2 cellular contexts compared by ENCODE assay signal in the genomic region with DNA sequence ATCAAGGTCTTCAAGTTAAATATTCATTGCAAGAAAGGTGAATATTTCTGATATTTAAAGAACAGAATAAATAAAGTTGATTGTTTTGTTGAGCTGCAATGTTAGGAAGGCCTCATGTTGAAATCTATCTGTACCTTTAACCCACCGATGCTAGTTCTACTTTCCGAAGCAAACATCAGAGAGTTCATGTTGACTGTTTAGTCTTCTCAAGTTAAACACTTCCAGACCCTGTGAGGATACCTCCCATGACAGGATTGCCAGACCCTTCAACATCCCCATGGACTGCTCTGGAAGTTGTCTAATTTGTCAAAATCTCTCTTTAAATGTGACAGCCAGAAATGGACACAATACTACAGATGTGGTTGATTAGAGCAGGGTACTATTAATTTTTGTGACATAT.
TF ChIP-seq lines count a peak whose summit lies in the region.

No MANE protein-coding gene starts in this region.

TF ChIP-seq in WTC11, 78 proteins besides CTCF, POLR2A, EP300 and RAD21:
- TF ChIP-seq FOXP4 (CRISPR knock-in tag; IDR thresholded peaks at IDR 0.05) (no peak), ZNF219 (CRISPR knock-in tag; IDR thresholded peaks at IDR 0.05; ENCODE audit: borderline replicate concordance) (no peak), CREB1 (CRISPR knock-in tag; IDR thresholded peaks at IDR 0.05) (no peak), E2F5 (CRISPR knock-in tag; IDR thresholded peaks at IDR 0.05) (no peak), NFE2L1 (CRISPR knock-in tag; IDR thresholded peaks at IDR 0.05) (no peak), ATF3 (CRISPR knock-in tag; conservative IDR thresholded peaks at IDR 0.05) (no peak), ZNF317 (CRISPR knock-in tag; IDR thresholded peaks at IDR 0.05; ENCODE audit: borderline replicate concordance, low read depth) (no peak), RORB (CRISPR knock-in tag; IDR thresholded peaks at IDR 0.05) (no peak), ZNF671 (CRISPR knock-in tag; IDR thresholded peaks at IDR 0.05) (no peak), ESRRA (CRISPR knock-in tag; IDR thresholded peaks at IDR 0.05; ENCODE audit: borderline replicate concordance) (no peak), HMGA2 (CRISPR knock-in tag; IDR thresholded peaks at IDR 0.05) (no peak), IRF2 (CRISPR knock-in tag; IDR thresholded peaks at IDR 0.05; ENCODE audit: borderline replicate concordance, low read depth) (no peak), ELF4 (CRISPR knock-in tag; IDR thresholded peaks at IDR 0.05; ENCODE audit: low read depth) (no peak), FOXP1 (CRISPR knock-in tag; IDR thresholded peaks at IDR 0.05; ENCODE audit: borderline replicate concordance) (no peak)
- TF ChIP-seq, protein P1, sequence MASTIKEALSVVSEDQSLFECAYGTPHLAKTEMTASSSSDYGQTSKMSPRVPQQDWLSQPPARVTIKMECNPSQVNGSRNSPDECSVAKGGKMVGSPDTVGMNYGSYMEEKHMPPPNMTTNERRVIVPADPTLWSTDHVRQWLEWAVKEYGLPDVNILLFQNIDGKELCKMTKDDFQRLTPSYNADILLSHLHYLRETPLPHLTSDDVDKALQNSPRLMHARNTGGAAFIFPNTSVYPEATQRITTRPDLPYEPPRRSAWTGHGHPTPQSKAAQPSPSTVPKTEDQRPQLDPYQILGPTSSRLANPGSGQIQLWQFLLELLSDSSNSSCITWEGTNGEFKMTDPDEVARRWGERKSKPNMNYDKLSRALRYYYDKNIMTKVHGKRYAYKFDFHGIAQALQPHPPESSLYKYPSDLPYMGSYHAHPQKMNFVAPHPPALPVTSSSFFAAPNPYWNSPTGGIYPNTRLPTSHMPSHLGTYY (CRISPR knock-in tag; IDR thresholded peaks at IDR 0.05), result no peak
- TF ChIP-seq, protein P2, sequence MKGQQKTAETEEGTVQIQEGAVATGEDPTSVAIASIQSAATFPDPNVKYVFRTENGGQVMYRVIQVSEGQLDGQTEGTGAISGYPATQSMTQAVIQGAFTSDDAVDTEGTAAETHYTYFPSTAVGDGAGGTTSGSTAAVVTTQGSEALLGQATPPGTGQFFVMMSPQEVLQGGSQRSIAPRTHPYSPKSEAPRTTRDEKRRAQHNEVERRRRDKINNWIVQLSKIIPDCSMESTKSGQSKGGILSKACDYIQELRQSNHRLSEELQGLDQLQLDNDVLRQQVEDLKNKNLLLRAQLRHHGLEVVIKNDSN (CRISPR knock-in tag; IDR thresholded peaks at IDR 0.05), result no peak

TF ChIP-seq in HepG2, 621 proteins besides CTCF, POLR2A, EP300 and RAD21 (continues in another document):
- TF ChIP-seq ZNF740 (CRISPR knock-in tag; IDR thresholded peaks at IDR 0.05), result no peak
- no peak for TF ChIP-seq NFKB2 (CRISPR knock-in tag; IDR thresholded peaks at IDR 0.05; ENCODE audit: borderline replicate concordance)
- TF ChIP-seq JARID2 (CRISPR knock-in tag; IDR thresholded peaks at IDR 0.05; ENCODE audit: insufficient replicate concordance), result no peak
- no peak for TF ChIP-seq IRX3 (CRISPR knock-in tag; IDR thresholded peaks at IDR 0.05; ENCODE audit: borderline replicate concordance, low read depth)
- peak; percentile 59; the same call in 1 of the 2 replicates for TF ChIP-seq TBX2 (CRISPR knock-in tag; IDR thresholded peaks at IDR 0.05; ENCODE audit: borderline replicate concordance)
- no peak for TF ChIP-seq PAWR (CRISPR knock-in tag; IDR thresholded peaks at IDR 0.05; ENCODE audit: borderline replicate concordance)
- TF ChIP-seq ZMYM3 (CRISPR knock-in tag; IDR thresholded peaks at IDR 0.05), result no peak
- peak; percentile 69 for TF ChIP-seq SAP130 (CRISPR knock-in tag; IDR thresholded peaks at IDR 0.05; ENCODE audit: low read depth)
- no peak for TF ChIP-seq GABPB1 (CRISPR knock-in tag; IDR thresholded peaks at IDR 0.05)
- TF ChIP-seq ZNF451 (CRISPR knock-in tag; IDR thresholded peaks at IDR 0.05), result no peak
- no peak for TF ChIP-seq RNF2 (conservative IDR thresholded peaks at IDR 0.05; ENCODE audit: low read depth)
- TF ChIP-seq DMAP1 (CRISPR knock-in tag; IDR thresholded peaks at IDR 0.05), result peak; percentile 10; the same call in 1 of the 2 replicates
- peak; percentile 46; the same call in 1 of the 2 replicates for TF ChIP-seq ZMYM4 (CRISPR knock-in tag; IDR thresholded peaks at IDR 0.05)
- peak in 1 of 2 experiments; percentile 33; a peak in 1 of 4 replicates for TF ChIP-seq REST (IDR thresholded peaks at IDR 0.05; ENCODE audit: borderline replicate concordance in 1 of 2, low read depth in 1 of 2, low read length in 2 of 2)
- peak; percentile 87 for TF ChIP-seq NCOA2 (CRISPR knock-in tag; IDR thresholded peaks at IDR 0.05)
- no peak for TF ChIP-seq ZNF136 (CRISPR knock-in tag; IDR thresholded peaks at IDR 0.05; ENCODE audit: low read depth)
- no peak for TF ChIP-seq ZBTB25 (CRISPR knock-in tag; IDR thresholded peaks at IDR 0.05)
- TF ChIP-seq ZNF432 (CRISPR knock-in tag; IDR thresholded peaks at IDR 0.05; ENCODE audit: borderline replicate concordance), result no peak
- no peak for TF ChIP-seq BORCS8-MEF2B (CRISPR knock-in tag; IDR thresholded peaks at IDR 0.05)
- peak; percentile 66 for TF ChIP-seq HDAC2 (CRISPR knock-in tag; IDR thresholded peaks at IDR 0.05)
- TF ChIP-seq PITX1 (CRISPR knock-in tag; IDR thresholded peaks at IDR 0.05), result 0 out of 2 replicates have a peak, but pooled peaks have one; percentile 35
- TF ChIP-seq, protein P3, sequence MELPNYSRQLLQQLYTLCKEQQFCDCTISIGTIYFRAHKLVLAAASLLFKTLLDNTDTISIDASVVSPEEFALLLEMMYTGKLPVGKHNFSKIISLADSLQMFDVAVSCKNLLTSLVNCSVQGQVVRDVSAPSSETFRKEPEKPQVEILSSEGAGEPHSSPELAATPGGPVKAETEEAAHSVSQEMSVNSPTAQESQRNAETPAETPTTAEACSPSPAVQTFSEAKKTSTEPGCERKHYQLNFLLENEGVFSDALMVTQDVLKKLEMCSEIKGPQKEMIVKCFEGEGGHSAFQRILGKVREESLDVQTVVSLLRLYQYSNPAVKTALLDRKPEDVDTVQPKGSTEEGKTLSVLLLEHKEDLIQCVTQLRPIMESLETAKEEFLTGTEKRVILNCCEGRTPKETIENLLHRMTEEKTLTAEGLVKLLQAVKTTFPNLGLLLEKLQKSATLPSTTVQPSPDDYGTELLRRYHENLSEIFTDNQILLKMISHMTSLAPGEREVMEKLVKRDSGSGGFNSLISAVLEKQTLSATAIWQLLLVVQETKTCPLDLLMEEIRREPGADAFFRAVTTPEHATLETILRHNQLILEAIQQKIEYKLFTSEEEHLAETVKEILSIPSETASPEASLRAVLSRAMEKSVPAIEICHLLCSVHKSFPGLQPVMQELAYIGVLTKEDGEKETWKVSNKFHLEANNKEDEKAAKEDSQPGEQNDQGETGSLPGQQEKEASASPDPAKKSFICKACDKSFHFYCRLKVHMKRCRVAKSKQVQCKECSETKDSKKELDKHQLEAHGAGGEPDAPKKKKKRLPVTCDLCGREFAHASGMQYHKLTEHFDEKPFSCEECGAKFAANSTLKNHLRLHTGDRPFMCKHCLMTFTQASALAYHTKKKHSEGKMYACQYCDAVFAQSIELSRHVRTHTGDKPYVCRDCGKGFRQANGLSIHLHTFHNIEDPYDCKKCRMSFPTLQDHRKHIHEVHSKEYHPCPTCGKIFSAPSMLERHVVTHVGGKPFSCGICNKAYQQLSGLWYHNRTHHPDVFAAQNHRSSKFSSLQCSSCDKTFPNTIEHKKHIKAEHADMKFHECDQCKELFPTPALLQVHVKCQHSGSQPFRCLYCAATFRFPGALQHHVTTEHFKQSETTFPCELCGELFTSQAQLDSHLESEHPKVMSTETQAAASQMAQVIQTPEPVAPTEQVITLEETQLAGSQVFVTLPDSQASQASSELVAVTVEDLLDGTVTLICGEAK (IDR thresholded peaks at IDR 0.05), result no peak
- TF ChIP-seq, protein P3 (CRISPR knock-in tag; IDR thresholded peaks at IDR 0.05), result no peak; the same call in 1 of the 2 replicates
- TF ChIP-seq, protein P4, sequence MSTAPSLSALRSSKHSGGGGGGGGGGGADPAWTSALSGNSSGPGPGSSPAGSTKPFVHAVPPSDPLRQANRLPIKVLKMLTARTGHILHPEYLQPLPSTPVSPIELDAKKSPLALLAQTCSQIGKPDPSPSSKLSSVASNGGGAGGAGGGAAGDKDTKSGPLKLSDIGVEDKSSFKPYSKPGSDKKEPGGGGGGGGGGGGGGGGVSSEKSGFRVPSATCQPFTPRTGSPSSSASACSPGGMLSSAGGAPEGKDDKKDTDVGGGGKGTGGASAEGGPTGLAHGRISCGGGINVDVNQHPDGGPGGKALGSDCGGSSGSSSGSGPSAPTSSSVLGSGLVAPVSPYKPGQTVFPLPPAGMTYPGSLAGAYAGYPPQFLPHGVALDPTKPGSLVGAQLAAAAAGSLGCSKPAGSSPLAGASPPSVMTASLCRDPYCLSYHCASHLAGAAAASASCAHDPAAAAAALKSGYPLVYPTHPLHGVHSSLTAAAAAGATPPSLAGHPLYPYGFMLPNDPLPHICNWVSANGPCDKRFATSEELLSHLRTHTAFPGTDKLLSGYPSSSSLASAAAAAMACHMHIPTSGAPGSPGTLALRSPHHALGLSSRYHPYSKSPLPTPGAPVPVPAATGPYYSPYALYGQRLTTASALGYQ (CRISPR knock-in tag; IDR thresholded peaks at IDR 0.05), result peak; percentile 79
- TF ChIP-seq MIER2 (CRISPR knock-in tag; IDR thresholded peaks at IDR 0.05), result no peak
- TF ChIP-seq ZNF33B (CRISPR knock-in tag; IDR thresholded peaks at IDR 0.05), result no peak
- TF ChIP-seq SOX5 (CRISPR knock-in tag; IDR thresholded peaks at IDR 0.05; ENCODE audit: borderline replicate concordance), result peak; percentile 62; the same call in 1 of the 2 replicates
- TF ChIP-seq MAX (IDR thresholded peaks at IDR 0.05), result peak; percentile 33
- TF ChIP-seq HNRNPH1 (optimal IDR thresholded peaks at IDR 0.05; ENCODE audit: low read depth, low read length), result no peak
- peak; percentile 82 for TF ChIP-seq RXRB (CRISPR knock-in tag; IDR thresholded peaks at IDR 0.05; ENCODE audit: borderline replicate concordance)
- peak; percentile 90; the same call in 1 of the 2 replicates for TF ChIP-seq FOXJ3 (CRISPR knock-in tag; IDR thresholded peaks at IDR 0.05; ENCODE audit: borderline replicate concordance)
